ENCODE assay signal across 9 cellular contexts in genomic region chr22:35622132-35622913, GRCh38. TPM values are rescaled to one million over a fixed set of nuclear protein-coding genes. Genes with fewer than 3 reads are reported as not detected.
DNase-seq lines count a peak whose midpoint lies in the region; ATAC-seq and TF ChIP-seq lines count a peak whose summit lies in the region.
"Had no signal": no experiment of that assay in that cellular context is flagged by ENCODE, and none has a peak within 500 bp of the region (broad histone marks: within the 10 kb centered on the region; RNA-seq: fewer than 3 reads in every experiment).

No MANE protein-coding gene starts in this region.

- peaks cover 27% of the 10 kb centered on the region for H3K4me1 ChIP-seq in BE2C
- peaks cover 0 to 13% of the 10 kb centered on the region in 2 donors for H3K4me1 ChIP-seq in adrenal gland (replicated peaks in 1 of 2)
- peaks cover 4% of the 10 kb centered on the region for H3K4me1 ChIP-seq in mucosa of descending colon (ENCODE audit: low read depth)

- DNase-seq in BE2C: peak; percentile 67
- peak; percentile 74 for DNase-seq in NCI-H1105 treated with DMSO at 0.1 percent for 48 hours (lab: John Stamatoyannopoulos, UW)
- DNase-seq in adrenal gland: peak; percentile 43 to 67 (median 51)
- DNase-seq in mucosa of descending colon: peak; percentile 71 to 86 (median 72)
- no peak for DNase-seq in HCEC 1CT
- no peak for DNase-seq in HuH-7 (ENCODE audit: low spot score)
- DNase-seq in chondrocyte (ENCODE audit: low spot score): no peak
- no peak for DNase-seq in NCI-H526 treated with DMSO at 0.1 percent for 48 hours (lab: John Stamatoyannopoulos, UW)
- DNase-seq: occipital lobe had no signal

- peak; percentile 71 for ATAC-seq in mucosa of descending colon

- H3K4me3 ChIP-seq in BE2C (ENCODE audit: low read depth, low read length): no peak overlapping the region
- H3K4me3 ChIP-seq in adrenal gland: no peak overlapping the region
- no peak overlapping the region for H3K4me3 ChIP-seq in mucosa of descending colon

- H3K4me3 Mint-ChIP-seq in chondrocyte (ENCODE audit: unreplicated experiment): no peak overlapping the region

- no peaks in the 10 kb centered on the region for H3K27me3 Mint-ChIP-seq in chondrocyte (ENCODE audit: low read depth)

- WGBS in adrenal gland, 4 donors: 55 to 68% (median 65%) methylated on average over 7 to 10 of the region's 10 CpGs

- TF ChIP-seq CTCF in BE2C (IDR thresholded peaks at IDR 0.05; ENCODE audit: low read depth, low read length) (no peak), adrenal gland (IDR thresholded peaks at IDR 0.05) (no peak), mucosa of descending colon (IDR thresholded peaks at IDR 0.05) (no peak), chondrocyte (IDR thresholded peaks at IDR 0.05) (no peak)

- H3K36me3 ChIP-seq in BE2C: no peaks in the 10 kb centered on the region
- H3K36me3 ChIP-seq in adrenal gland (replicated peaks in 1 of 2): no peaks in the 10 kb centered on the region
- no peaks in the 10 kb centered on the region for H3K36me3 ChIP-seq in mucosa of descending colon (ENCODE audit: low read depth)

- peak overlapping the region in 1 of 5 donors; percentile 22 for H3K27ac ChIP-seq in adrenal gland

- no peak for TF ChIP-seq POLR2A in adrenal gland (IDR thresholded peaks at IDR 0.05)

- no peaks in the 10 kb centered on the region for H3K27me3 ChIP-seq in BE2C
- no peaks in the 10 kb centered on the region for H3K27me3 ChIP-seq in adrenal gland

- intact Hi-C loops in adrenal gland (cut with DNase I) (loop anchor here (2.0 to 10.0 kb wide), 3 partner anchors 192 to 502 kb away; no protein-coding TSS in a partner anchor), mucosa of descending colon (cut with DNase I, micrococcal nuclease) (loop anchor here in 1 of 2 donors (10.0 kb wide), 3 partner anchors 268 to 502 kb away; no protein-coding TSS in a partner anchor)

- no peaks in the 10 kb centered on the region for H3K36me3 Mint-ChIP-seq in chondrocyte (ENCODE audit: low read depth)

- no peaks in the 10 kb centered on the region for H3K9me3 Mint-ChIP-seq in chondrocyte (ENCODE audit: low read depth)

- H3K9me3 ChIP-seq in BE2C: no peaks in the 10 kb centered on the region
- no peaks in the 10 kb centered on the region for H3K9me3 ChIP-seq in adrenal gland (replicated peaks in 1 of 3)
- no peaks in the 10 kb centered on the region for H3K9me3 ChIP-seq in mucosa of descending colon

- no peak overlapping the region for H3K27ac Mint-ChIP-seq in chondrocyte (ENCODE audit: unreplicated experiment)

- peaks cover 19% of the 10 kb centered on the region for H3K4me1 Mint-ChIP-seq in chondrocyte (ENCODE audit: low read depth)

RNA-seq across cellular contexts. Expression of gene MB, which starts 5.2 kb away (rescaled TPM):
- not detected for polyA plus RNA-seq in BE2C (2012; ENCODE audit: insufficient read depth, insufficient read length, low read depth)
- total RNA-seq in adrenal gland: 10 to 100 TPM in 1 of 8 donors, 1 to 10 TPM in 6, under 1 TPM in 1; 0.72 to 32.8 (median 2.0) TPM
- polyA plus RNA-seq in adrenal gland: 1 to 10 TPM in 2 of 3 donors, under 1 TPM in 1; 0.35 to 5.9 (median 2.5) TPM
- 10 to 100 TPM in 2 of 3 donors, 1 to 10 TPM in 1; 2.1 to 17.2 (median 13.4) TPM for total RNA-seq in mucosa of descending colon
- total RNA-seq in chondrocyte: not detected in 3 replicates
- total RNA-seq: occipital lobe had no signal

RNA-seq across cellular contexts. Expression of gene APOL6, which starts 25.9 kb away (rescaled TPM):
- 0.09 TPM for polyA plus RNA-seq in BE2C (2012; ENCODE audit: insufficient read depth, insufficient read length, low read depth)
- total RNA-seq in adrenal gland (10 to 100 TPM; 12.7 to 37.9 (median 25.5) TPM), mucosa of descending colon (10 to 100 TPM; 40.3 to 43.1 (median 42.1) TPM), chondrocyte (2.1 to 4.6 TPM (median 4.6 TPM) in 3 replicates)
- 10 to 100 TPM in 1 of 3 donors, 1 to 10 TPM in 2; 6.5 to 13.3 (median 6.9) TPM for polyA plus RNA-seq in adrenal gland

Comparison
In these comparisons a context has a peak if more than half of its experiments do, and no peak if none do; other contexts are left out.
1. DNase-seq: peak in BE2C (single experiment), NCI-H1105 treated with DMSO at 0.1 percent for 48 hours (single experiment), adrenal gland (7 of 7) and mucosa of descending colon (3 of 3); none in HCEC 1CT (single experiment), HuH-7 (single experiment), chondrocyte (single experiment) and NCI-H526 treated with DMSO at 0.1 percent for 48 hours (single experiment).